Comparison of ENCODE assay signal across 8 cellular contexts in the genomic region with DNA sequence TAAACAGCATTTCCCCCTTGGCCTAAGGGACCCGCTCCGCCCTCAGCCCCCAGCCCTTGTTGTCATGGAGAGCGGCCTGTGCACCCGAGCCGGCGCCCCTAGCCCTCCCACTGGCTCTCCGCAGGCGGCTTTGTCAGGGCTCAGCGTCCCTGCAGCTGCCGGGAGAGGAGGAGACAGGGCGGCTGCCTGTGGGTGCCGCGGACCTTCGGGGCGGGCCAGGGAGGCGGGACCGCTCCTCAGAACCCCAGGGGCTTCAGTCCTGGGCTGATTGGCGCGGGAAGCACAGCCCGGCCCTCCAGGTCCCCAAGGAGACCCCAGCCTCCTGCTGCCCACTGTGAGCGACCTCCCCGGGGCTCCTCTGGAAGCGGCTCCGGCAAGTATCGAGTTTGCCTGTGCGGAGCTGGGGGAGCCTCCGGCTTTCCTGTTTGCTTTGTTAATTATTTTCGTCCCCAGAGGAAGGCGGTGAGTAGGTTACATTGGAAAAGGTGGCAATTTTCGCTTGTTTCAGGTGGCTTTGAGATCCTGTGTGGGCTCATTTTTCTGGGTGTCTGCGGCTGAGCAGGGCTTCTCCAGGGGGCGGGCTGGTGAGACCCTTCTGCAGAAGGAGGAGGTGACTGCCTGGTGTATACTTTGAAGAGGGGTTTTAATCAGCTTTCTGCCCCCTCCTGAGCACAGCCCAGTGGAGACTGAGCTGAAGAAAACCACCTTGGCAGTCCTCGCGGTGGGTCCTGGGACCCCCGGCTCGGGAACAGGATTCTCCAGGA. TPM values are rescaled to one million over a fixed set of nuclear protein-coding genes. Genes with fewer than 3 reads are reported as not detected.
A peak's percentile ranks its signal among the peaks of the same experiment; 100 is the strongest.
DNase-seq lines count a peak whose midpoint lies in the region; ATAC-seq and TF ChIP-seq lines count a peak whose summit lies in the region.

A gene with protein sequence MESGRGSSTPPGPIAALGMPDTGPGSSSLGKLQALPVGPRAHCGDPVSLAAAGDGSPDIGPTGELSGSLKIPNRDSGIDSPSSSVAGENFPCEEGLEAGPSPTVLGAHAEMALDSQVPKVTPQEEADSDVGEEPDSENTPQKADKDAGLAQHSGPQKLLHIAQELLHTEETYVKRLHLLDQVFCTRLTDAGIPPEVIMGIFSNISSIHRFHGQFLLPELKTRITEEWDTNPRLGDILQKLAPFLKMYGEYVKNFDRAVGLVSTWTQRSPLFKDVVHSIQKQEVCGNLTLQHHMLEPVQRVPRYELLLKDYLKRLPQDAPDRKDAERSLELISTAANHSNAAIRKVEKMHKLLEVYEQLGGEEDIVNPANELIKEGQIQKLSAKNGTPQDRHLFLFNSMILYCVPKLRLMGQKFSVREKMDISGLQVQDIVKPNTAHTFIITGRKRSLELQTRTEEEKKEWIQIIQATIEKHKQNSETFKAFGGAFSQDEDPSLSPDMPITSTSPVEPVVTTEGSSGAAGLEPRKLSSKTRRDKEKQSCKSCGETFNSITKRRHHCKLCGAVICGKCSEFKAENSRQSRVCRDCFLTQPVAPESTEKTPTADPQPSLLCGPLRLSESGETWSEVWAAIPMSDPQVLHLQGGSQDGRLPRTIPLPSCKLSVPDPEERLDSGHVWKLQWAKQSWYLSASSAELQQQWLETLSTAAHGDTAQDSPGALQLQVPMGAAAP (plus strand): TSS at position 256 of the 764 bp plus-strand sequence. CDS start 28,734 bp downstream, outside the sequence.

- intact Hi-C loops in Panc1 (cut with micrococcal nuclease; ENCODE audit: unreplicated experiment), result no loop called here

- H3K9ac ChIP-seq in HUES48 (ENCODE audit: low read depth, low read length) (no peak within 1 kb of the TSS), iPS-15b (ENCODE audit: low read depth, low read length) (peak within 1 kb of the TSS; percentile 16), skeletal muscle satellite cell (ENCODE audit: low read depth, low read length) (peak within 1 kb of the TSS; percentile 40)

- TF ChIP-seq CTCF in Panc1 (IDR thresholded peaks at IDR 0.05), result no peak

- H3K9me3 Mint-ChIP-seq in activated naive CD8-positive, alpha-beta T cell treated with anti-CD3 and anti-CD28 coated beads, Interleukin-2, amount 10 ng/mL, durations not matched to agents 7 days and 5 days, result no peaks in the 10 kb centered on the region

- H3K27me3 Mint-ChIP-seq in activated naive CD8-positive, alpha-beta T cell treated with anti-CD3 and anti-CD28 coated beads, Interleukin-2, amount 10 ng/mL, durations not matched to agents 7 days and 5 days, result peaks cover 12% of the 10 kb centered on the region

- no peak for DNase-seq in Panc1 (ENCODE audit: low read depth, low spot score)
- peak; percentile 67 for DNase-seq in activated naive CD8-positive, alpha-beta T cell treated with anti-CD3 and anti-CD28 coated beads, Interleukin-2, amount 10 ng/mL, durations not matched to agents 7 days and 5 days

- H3K4me2 ChIP-seq in skeletal muscle satellite cell (ENCODE audit: low read length), result peak within 1 kb of the TSS; percentile 82

- H3K27me3 ChIP-seq in HUES48 (ENCODE audit: control insufficient read depth, insufficient read depth, low read length) (peaks cover 25% of the 10 kb centered on the region), Panc1 (ENCODE audit: control insufficient read depth, insufficient read depth, low read length) (no peaks in the 10 kb centered on the region; the same call in 1 of the 2 replicates), iPS-15b (ENCODE audit: control insufficient read depth, insufficient read depth, low read length) (peaks cover 2% of the 10 kb centered on the region), skeletal muscle satellite cell (ENCODE audit: control insufficient read depth, insufficient read depth, low read length) (peaks cover 36% of the 10 kb centered on the region)

- H3K4me3 ChIP-seq in HUES48 (ENCODE audit: low read depth, low read length) (peak within 1 kb of the TSS; percentile 58), Panc1 (ENCODE audit: low read depth in 2 of 2, low read length in 2 of 2) (peak within 1 kb of the TSS; percentile 38 to 39), iPS-15b (ENCODE audit: low read depth, low read length) (peak within 1 kb of the TSS; percentile 53), skeletal muscle satellite cell (ENCODE audit: low read length) (peak within 1 kb of the TSS; percentile 68)

- H3K4me3 Mint-ChIP-seq in activated naive CD8-positive, alpha-beta T cell treated with anti-CD3 and anti-CD28 coated beads, Interleukin-2, amount 10 ng/mL, durations not matched to agents 7 days and 5 days, result peak within 1 kb of the TSS; percentile 85

- CTCF ChIA-PET in Panc1 (lab: Charles Lee), result no interaction called here

- H3K4me1 ChIP-seq in HUES48 (ENCODE audit: control insufficient read depth, insufficient read depth, low read length) (peaks cover 11% of the 10 kb centered on the region), Panc1 (ENCODE audit: control insufficient read depth, insufficient read depth, low read length) (peaks cover 3% of the 10 kb centered on the region; the same call in 1 of the 2 replicates), iPS-15b (ENCODE audit: control insufficient read depth, insufficient read depth, low read length) (peaks cover 3% of the 10 kb centered on the region), skeletal muscle satellite cell (ENCODE audit: control insufficient read depth, insufficient read depth, low read length) (no peaks in the 10 kb centered on the region)

- H3K27ac Mint-ChIP-seq in activated naive CD8-positive, alpha-beta T cell treated with anti-CD3 and anti-CD28 coated beads, Interleukin-2, amount 10 ng/mL, durations not matched to agents 7 days and 5 days, result peak within 1 kb of the TSS; percentile 73

- BruUV-seq in Panc1 (replicated peaks; lab: Mats Ljungman, UMichigan), result no TSS peak

- peaks cover 2% of the 10 kb centered on the region for H3K36me3 Mint-ChIP-seq in activated naive CD8-positive, alpha-beta T cell treated with anti-CD3 and anti-CD28 coated beads, Interleukin-2, amount 10 ng/mL, durations not matched to agents 7 days and 5 days

- POLR2A ChIA-PET in Panc1 (lab: Charles Lee), result no interaction called here
- POLR2A ChIA-PET in activated naive CD8-positive, alpha-beta T cell treated with anti-CD3 and anti-CD28 coated beads, Interleukin-2, amount 10 ng/mL, durations not matched to agents 7 days and 5 days (lab: Charles Lee), result interaction anchor here (1.0 kb wide), 1 partner anchor 33 kb away, joined by 4 read pairs; no protein-coding TSS in a partner anchor

- ATAC-seq in Panc1 (peak; percentile 78; the same call in 1 of the 2 replicates), GM21515 (IDR thresholded peaks at IDR 0.05; ENCODE audit: unreplicated experiment) (no peak), GM19395 (IDR thresholded peaks at IDR 0.05; ENCODE audit: unreplicated experiment) (no peak), GM18502 (IDR thresholded peaks at IDR 0.05; ENCODE audit: poor library complexity, unreplicated experiment) (no peak)
- peak; percentile 88 for ATAC-seq in activated naive CD8-positive, alpha-beta T cell treated with anti-CD3 and anti-CD28 coated beads, Interleukin-2, amount 10 ng/mL, durations not matched to agents 7 days and 5 days (ENCODE audit: low read depth)

- H3K4me1 Mint-ChIP-seq in activated naive CD8-positive, alpha-beta T cell treated with anti-CD3 and anti-CD28 coated beads, Interleukin-2, amount 10 ng/mL, durations not matched to agents 7 days and 5 days, result peaks cover 17% of the 10 kb centered on the region

- no peaks in the 10 kb centered on the region; the same call in 1 of the 2 replicates for H3K9me3 ChIP-seq in HUES48 (ENCODE audit: control insufficient read depth, insufficient read depth, low read length)
- H3K9me3 ChIP-seq in Panc1 (ENCODE audit: control insufficient read depth, insufficient read depth, low read depth, low read length), result no peaks in the 10 kb centered on the region
- H3K9me3 ChIP-seq in iPS-15b (ENCODE audit: control insufficient read depth, insufficient read depth, low read length), result no peaks in the 10 kb centered on the region
- no peaks in the 10 kb centered on the region for H3K9me3 ChIP-seq in skeletal muscle satellite cell (replicated peaks; ENCODE audit: low read length)

- in situ Hi-C loops in Panc1 (cut with HindIII; ENCODE audit: low pct_unique_long_range_greater_than_20kb, low sequenced_read_pairs), result no loop called here

- no peaks in the 10 kb centered on the region for H3K36me3 ChIP-seq in HUES48 (ENCODE audit: control insufficient read depth, insufficient read depth, low read length)
- no peaks in the 10 kb centered on the region for H3K36me3 ChIP-seq in Panc1 (ENCODE audit: control insufficient read depth, insufficient read depth, low read length)
- H3K36me3 ChIP-seq in iPS-15b (ENCODE audit: control insufficient read depth, insufficient read depth, low read length), result no peaks in the 10 kb centered on the region
- H3K36me3 ChIP-seq in skeletal muscle satellite cell (ENCODE audit: insufficient read depth, low read length), result no peaks in the 10 kb centered on the region

- no peak within 1 kb of the TSS for H3K27ac ChIP-seq in HUES48 (ENCODE audit: low read depth, low read length)
- H3K27ac ChIP-seq in Panc1 (ENCODE audit: low read length), result no peak within 1 kb of the TSS

RNA-seq across cellular contexts. Expression of the gene that starts here (rescaled TPM):
- total RNA-seq in Panc1 (2021; ENCODE audit: unreplicated experiment), result 0.80 TPM
- 0.93 TPM for polyA plus RNA-seq in Panc1 (2012; ENCODE audit: insufficient read length)
- 100 to 1,000 TPM; 160 to 161 TPM for total RNA-seq in activated naive CD8-positive, alpha-beta T cell treated with anti-CD3 and anti-CD28 coated beads, Interleukin-2, amount 10 ng/mL, durations not matched to agents 7 days and 5 days
- not detected in 2 replicates for total RNA-seq in skeletal muscle satellite cell (2012; rRNA removed)

Comparison
In these comparisons a context has a peak if more than half of its experiments do, and no peak if none do; other contexts are left out.
1. RNA of the gene that starts here (total RNA-seq): 160 to 161 TPM in activated naive CD8-positive, alpha-beta T cell treated with anti-CD3 and anti-CD28 coated beads, Interleukin-2, amount 10 ng/mL, durations not matched to agents 7 days and 5 days; 0.80 TPM in Panc1 (single experiment); every median in the first group is over 10 times any median in the second.
2. Peak in ATAC-seq and H3K4me3 ChIP-seq in Panc1; RNA of the gene not detected or under 1 TPM.
3. Peak in every context shown above with its lines, with median percentiles within 50 percentile points of each other: H3K4me3 ChIP-seq.